8 cellular contexts compared by ENCODE assay signal in genomic region chr12:108633534-108634224, GRCh38. TPM values are rescaled to one million over a fixed set of nuclear protein-coding genes. Genes with fewer than 3 reads are reported as not detected.
A peak's percentile ranks its signal among the peaks of the same experiment; 100 is the strongest.
DNase-seq lines count a peak whose midpoint lies in the region; ATAC-seq and TF ChIP-seq lines count a peak whose summit lies in the region.

A gene with protein sequence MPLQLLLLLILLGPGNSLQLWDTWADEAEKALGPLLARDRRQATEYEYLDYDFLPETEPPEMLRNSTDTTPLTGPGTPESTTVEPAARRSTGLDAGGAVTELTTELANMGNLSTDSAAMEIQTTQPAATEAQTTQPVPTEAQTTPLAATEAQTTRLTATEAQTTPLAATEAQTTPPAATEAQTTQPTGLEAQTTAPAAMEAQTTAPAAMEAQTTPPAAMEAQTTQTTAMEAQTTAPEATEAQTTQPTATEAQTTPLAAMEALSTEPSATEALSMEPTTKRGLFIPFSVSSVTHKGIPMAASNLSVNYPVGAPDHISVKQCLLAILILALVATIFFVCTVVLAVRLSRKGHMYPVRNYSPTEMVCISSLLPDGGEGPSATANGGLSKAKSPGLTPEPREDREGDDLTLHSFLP (minus strand): TSS chr12:108633894. CDS start chr12:108624307, 9,587 bp downstream.

- peak within 1 kb of the TSS; percentile 71 for H3K4me3 ChIP-seq in CD8-positive, alpha-beta T cell (ENCODE audit: low read depth, low read length)
- H3K4me3 ChIP-seq in Jurkat, Clone E6-1 (ENCODE audit: low read length), result peak within 1 kb of the TSS; percentile 85
- peak within 1 kb of the TSS; percentile 20 to 46 (median 22) for H3K4me3 ChIP-seq in esophagus muscularis mucosa

- peak within 1 kb of the TSS; percentile 100 for H3K27ac Mint-ChIP-seq in CD8-positive, alpha-beta T cell

- CTCF ChIA-PET in CD8-positive, alpha-beta T cell (lab: Charles Lee), result interaction anchor here (1.0 to 15.9 kb wide), 7 partner anchors 9 to 175 kb away, joined by 3 to 281 read pairs (median 79); partner anchors contain the start of genes ISCU and SART3

- no peaks in the 10 kb centered on the region for H3K27me3 Mint-ChIP-seq in CD8-positive, alpha-beta T cell (ENCODE audit: low read depth)

- peak; percentile 23 for TF ChIP-seq CTCF in CD8-positive, alpha-beta T cell (IDR thresholded peaks at IDR 0.05)
- TF ChIP-seq CTCF in esophagus muscularis mucosa (IDR thresholded peaks at IDR 0.05), result no peak

- intact Hi-C loops in CD8-positive, alpha-beta T cell (cut with DNase I, micrococcal nuclease), result loop anchor here (1.0 to 10.0 kb wide), 9 partner anchors 13 to 1949 kb away; partner anchors contain the start of genes SSH1 (in 2 of the 2), ALKBH2 (in 1 of the 2), CORO1C (in 1 of the 2) and PPTC7 (in 1 of the 2)
- intact Hi-C loops in esophagus muscularis mucosa (cut with DNase I), result no loop called here

- H3K9me3 Mint-ChIP-seq in CD8-positive, alpha-beta T cell, result no peaks in the 10 kb centered on the region

- peak; percentile 60 for ATAC-seq in CD8-positive, alpha-beta T cell
- ATAC-seq in GM21381 (IDR thresholded peaks at IDR 0.05; ENCODE audit: unreplicated experiment), result peak; percentile 50

- TF ChIP-seq EP300 in esophagus muscularis mucosa (IDR thresholded peaks at IDR 0.05), result no peak

- peak; percentile 77 to 96 (median 88) for DNase-seq in CD8-positive, alpha-beta T cell
- DNase-seq in Jurkat, Clone E6-1 (ENCODE audit: low read depth, low spot score), result peak; percentile 89
- DNase-seq in activated CD4-positive, alpha-beta T cell treated with anti-CD3 and anti-CD28 coated beads, Interleukin-2, amount 50 U/mL, for 1 hour, result peak; percentile 81
- DNase-seq in esophagus muscularis mucosa (ENCODE audit: extremely low spot score), result no peak
- peak; percentile 57 to 61 for DNase-seq in stimulated activated CD4-positive, alpha-beta T cell treated with anti-CD3 and anti-CD28 coated beads, Interleukin-15, amount 100 ng/mL, for 1 hour (ENCODE audit: low read depth in 1 of 2, low spot score in 1 of 2)
- no peak for DNase-seq in ACHN
- no peak for DNase-seq in cortex of kidney (lab: John Stamatoyannopoulos, UW)

- peaks cover 73% of the 10 kb centered on the region for H3K4me1 ChIP-seq in CD8-positive, alpha-beta T cell (ENCODE audit: insufficient read depth, low read length)
- H3K4me1 ChIP-seq in esophagus muscularis mucosa, result peaks cover 35 to 53% (median 42%) of the 10 kb centered on the region in 4 donors

- peaks cover 35% of the 10 kb centered on the region for H3K36me3 Mint-ChIP-seq in CD8-positive, alpha-beta T cell

- no peaks in the 10 kb centered on the region for H3K9me3 ChIP-seq in CD8-positive, alpha-beta T cell (ENCODE audit: low read length)
- no peaks in the 10 kb centered on the region for H3K9me3 ChIP-seq in esophagus muscularis mucosa

- no peak for TF ChIP-seq POLR2A in esophagus muscularis mucosa (IDR thresholded peaks at IDR 0.05; ENCODE audit: low read depth)

- 53% methylated on average over 11 of the region's 13 CpGs for WGBS in esophagus muscularis mucosa

- peaks cover 71% of the 10 kb centered on the region for H3K4me1 Mint-ChIP-seq in CD8-positive, alpha-beta T cell (ENCODE audit: low read depth)

- peak within 1 kb of the TSS; percentile 91 for H3K27ac ChIP-seq in CD8-positive, alpha-beta T cell (ENCODE audit: low read depth, low read length)
- peak within 1 kb of the TSS; percentile 27 to 59 (median 44) for H3K27ac ChIP-seq in esophagus muscularis mucosa (replicated peaks in 1 of 4)

- peak within 1 kb of the TSS; percentile 100 for H3K4me3 Mint-ChIP-seq in CD8-positive, alpha-beta T cell

- no peaks in the 10 kb centered on the region for H3K27me3 ChIP-seq in CD8-positive, alpha-beta T cell (ENCODE audit: insufficient read depth, low read length)
- peaks cover 0 to 30% (median 0%) of the 10 kb centered on the region in 4 donors for H3K27me3 ChIP-seq in esophagus muscularis mucosa

- POLR2A ChIA-PET in CD8-positive, alpha-beta T cell (lab: Charles Lee), result interaction anchor here (0.9 to 6.2 kb wide), 13 partner anchors 10 to 224 kb away, joined by 3 to 80 read pairs (median 6); partner anchors contain the start of genes CORO1C, ISCU, SART3 and SSH1

- in situ Hi-C loops in ACHN (cut with HindIII; ENCODE audit: low pct_ligation_motif_present, low pct_unique_long_range_greater_than_20kb, low sequenced_read_pairs), result no loop called here

- H3K36me3 ChIP-seq in CD8-positive, alpha-beta T cell (ENCODE audit: insufficient read depth, low read length), result no peaks in the 10 kb centered on the region
- no peaks in the 10 kb centered on the region for H3K36me3 ChIP-seq in esophagus muscularis mucosa

RNA-seq across cellular contexts. Expression of the gene that starts here (rescaled TPM):
- total RNA-seq in CD8-positive, alpha-beta T cell, result 10 to 100 TPM; 30.4 to 32.3 TPM
- polyA plus RNA-seq in Jurkat, Clone E6-1 (2012; ENCODE audit: insufficient read depth, insufficient read length), result 51.1 TPM
- total RNA-seq in esophagus muscularis mucosa, result 10 to 100 TPM in 2 of 4 donors, 1 to 10 TPM in 2; 7.2 to 15.7 (median 10.0) TPM

Comparison
In these comparisons a context has a peak if more than half of its experiments do, and no peak if none do; other contexts are left out.
1. DNase-seq: peak in CD8-positive, alpha-beta T cell (7 of 7), Jurkat, Clone E6-1 (single experiment), activated CD4-positive, alpha-beta T cell treated with anti-CD3 and anti-CD28 coated beads, Interleukin-2, amount 50 U/mL, for 1 hour (single experiment) and stimulated activated CD4-positive, alpha-beta T cell treated with anti-CD3 and anti-CD28 coated beads, Interleukin-15, amount 100 ng/mL, for 1 hour (2 of 2); none in esophagus muscularis mucosa (single experiment), ACHN (single experiment) and cortex of kidney (single experiment).
2. H3K4me3 ChIP-seq: peak in every context shown above with its lines; median percentile 85 in Jurkat, Clone E6-1; 71 in CD8-positive, alpha-beta T cell; 22 in esophagus muscularis mucosa.